In genomic region chr18:27860011-27860410, GRCh38 we compare ENCODE assay signal across 15 cellular contexts.
DNase-seq lines count a peak whose midpoint lies in the region; TF ChIP-seq lines count a peak whose summit lies in the region.
"Had no signal": no experiment of that assay in that cellular context is flagged by ENCODE, and none has a peak within 500 bp of the region (broad histone marks: within the 10 kb centered on the region; RNA-seq: fewer than 3 reads in every experiment).

No MANE protein-coding gene starts in this region.

- H3K4me1 ChIP-seq in GM23248 (ENCODE audit: insufficient read depth) (no peaks in the 10 kb centered on the region), osteoblast (ENCODE audit: insufficient read depth, low read length) (no peaks in the 10 kb centered on the region), A673 (ENCODE audit: insufficient read depth, low read length, poor library complexity, severe bottlenecking) (no peaks in the 10 kb centered on the region)
- H3K4me1 ChIP-seq: esophagus muscularis mucosa had no signal

- H3K9me3 ChIP-seq in GM23248 (ENCODE audit: low read depth), result no peaks in the 10 kb centered on the region
- no peaks in the 10 kb centered on the region for H3K9me3 ChIP-seq in osteoblast (ENCODE audit: low read depth, low read length)
- no peaks in the 10 kb centered on the region for H3K9me3 ChIP-seq in A673 (ENCODE audit: low read depth, low read length, poor library complexity, severe bottlenecking)
- H3K9me3 ChIP-seq: esophagus muscularis mucosa had no signal

- 58 to 62% methylated on average over 4 of the region's 4 CpGs for WGBS in GM23248 (ENCODE audit: low coverage in 1 of 2, low lambda C conversion rate in 2 of 2, missing lambda C conversion rate in 2 of 2), 2 experiments

- TF ChIP-seq CTCF in RWPE1 (conservative IDR thresholded peaks at IDR 0.05; ENCODE audit: low read depth), result no peak
- no peak for TF ChIP-seq CTCF in osteoblast (IDR thresholded peaks at IDR 0.05; ENCODE audit: extremely low read depth, low read depth, low read length)
- no peak for TF ChIP-seq CTCF in A673 (conservative IDR thresholded peaks at IDR 0.05; ENCODE audit: low read depth, low read length)

- no peaks in the 10 kb centered on the region; the same call in 1 of the 2 replicates for H3K27me3 ChIP-seq in GM23248 (replicated peaks; ENCODE audit: insufficient read depth)
- H3K27me3 ChIP-seq in osteoblast (ENCODE audit: insufficient read depth, low read length), result no peaks in the 10 kb centered on the region
- no peaks in the 10 kb centered on the region for H3K27me3 ChIP-seq in A673 (replicated peaks; ENCODE audit: insufficient read depth, low read depth, low read length, poor library complexity)
- H3K27me3 ChIP-seq: esophagus muscularis mucosa had no signal

- intact Hi-C loops in A673 (cut with micrococcal nuclease; ENCODE audit: unreplicated experiment), result no loop called here

- H4K20me1 ChIP-seq in GM23248 (ENCODE audit: insufficient read depth) (no peaks in the 10 kb centered on the region), osteoblast (ENCODE audit: insufficient read depth, low read length) (no peaks in the 10 kb centered on the region)

- peak overlapping the region; percentile 55 for H3K4me2 ChIP-seq in GM23248 (ENCODE audit: unreplicated experiment)
- H3K4me2 ChIP-seq in osteoblast (ENCODE audit: insufficient read depth, low read length), result peak overlapping the region; percentile 69

- DNase-seq in NCI-H2227 (lab: John Stamatoyannopoulos, UW; ENCODE audit: unreplicated experiment) (peak; percentile 4), NCI-H2227 treated with DMSO at 0.1 percent for 48 hours (lab: John Stamatoyannopoulos, UW) (no peak), GM23248 (no peak), RWPE1 (ENCODE audit: low spot score) (peak; percentile 27), osteoblast (ENCODE audit: insufficient read length, low spot score, missing footprints) (no peak), NCI-H1417 (lab: John Stamatoyannopoulos, UW) (no peak), NCI-H446 treated with DMSO at 0.1 percent for 48 hours (lab: John Stamatoyannopoulos, UW) (no peak), A673 (ENCODE audit: low spot score) (no peak)
- DNase-seq: activated CD4-positive, alpha-beta T cell treated with anti-CD3 and anti-CD28 coated beads, Interleukin-2, amount 50 U/mL, for 1 hour; activated gamma-delta T cell treated with Interleukin-2 at 50 U/mL for 16 hours; CD4-positive, CD25-positive, alpha-beta regulatory T cell; central memory CD4-positive, alpha-beta T cell; NCI-H2107; NK-92 treated with Interleukin-12 subunit alpha and Interleukin-12 subunit beta, amount 100 ng/mL, for 24 hours had no signal

- H3F3A ChIP-seq in GM23248 (ENCODE audit: insufficient read depth), result no peaks in the 10 kb centered on the region

- POLR2A ChIA-PET in RWPE1 (lab: Yijun Ruan, JAX; ENCODE audit: low non-redundant PET) (no interaction called here), A673 (lab: Charles Lee; ENCODE audit: low non-redundant PET) (no interaction called here)

- H3K9me2 ChIP-seq in GM23248 (ENCODE audit: insufficient read depth), result no peaks in the 10 kb centered on the region

- H3K9ac ChIP-seq in GM23248, result no peak overlapping the region

- H3K27ac ChIP-seq in GM23248 (no peak overlapping the region), RWPE1 (peak overlapping the region; percentile 66), osteoblast (ENCODE audit: low read depth, low read length) (no peak overlapping the region), A673 (ENCODE audit: low read depth, low read length, poor library complexity, severe bottlenecking) (no peak overlapping the region)
- H3K27ac ChIP-seq: esophagus muscularis mucosa had no signal

- in situ Hi-C loops in GM23248 (cut with MboI), result no loop called here

- no TSS peak for BruUV-seq in A673 (replicated peaks; lab: Mats Ljungman, UMichigan)

- H3K36me3 ChIP-seq in GM23248 (ENCODE audit: low read depth), result no peaks in the 10 kb centered on the region
- H3K36me3 ChIP-seq in osteoblast (ENCODE audit: insufficient read depth, low read length), result no peaks in the 10 kb centered on the region
- H3K36me3 ChIP-seq in A673 (ENCODE audit: insufficient read depth, low read length, poor library complexity, severe bottlenecking), result no peaks in the 10 kb centered on the region
- H3K36me3 ChIP-seq: esophagus muscularis mucosa had no signal

- CTCF ChIA-PET in RWPE1 (lab: Yijun Ruan, JAX), result no interaction called here
- CTCF ChIA-PET in A673 (lab: Charles Lee), result no interaction called here

- H3K79me2 ChIP-seq in GM23248 (ENCODE audit: insufficient read depth) (no peaks in the 10 kb centered on the region), osteoblast (ENCODE audit: insufficient read depth, low read length) (no peaks in the 10 kb centered on the region)

- no peak overlapping the region for H3K4me3 ChIP-seq in GM23248
- H3K4me3 ChIP-seq in osteoblast (ENCODE audit: insufficient read depth, low read length), result no peak overlapping the region
- no peak overlapping the region for H3K4me3 ChIP-seq in A673 (ENCODE audit: low read depth, low read length, poor library complexity, severe bottlenecking)
- H3K4me3 ChIP-seq: esophagus muscularis mucosa had no signal

- H2AFZ ChIP-seq in GM23248 (0 out of 2 replicates have a peak overlapping the region, but pooled peaks have one; percentile 63), osteoblast (ENCODE audit: low read length) (peak overlapping the region; percentile 76)

Comparison
In these comparisons a context has a peak if more than half of its experiments do, and no peak if none do; other contexts are left out.
1. DNase-seq: peak in NCI-H2227 (single experiment) and RWPE1 (single experiment); none in NCI-H2227 treated with DMSO at 0.1 percent for 48 hours (single experiment), GM23248 (single experiment), osteoblast (single experiment), NCI-H1417 (0 of 3), NCI-H446 treated with DMSO at 0.1 percent for 48 hours (single experiment) and A673 (single experiment).